12 cellular contexts compared by ENCODE assay signal in the genomic region with DNA sequence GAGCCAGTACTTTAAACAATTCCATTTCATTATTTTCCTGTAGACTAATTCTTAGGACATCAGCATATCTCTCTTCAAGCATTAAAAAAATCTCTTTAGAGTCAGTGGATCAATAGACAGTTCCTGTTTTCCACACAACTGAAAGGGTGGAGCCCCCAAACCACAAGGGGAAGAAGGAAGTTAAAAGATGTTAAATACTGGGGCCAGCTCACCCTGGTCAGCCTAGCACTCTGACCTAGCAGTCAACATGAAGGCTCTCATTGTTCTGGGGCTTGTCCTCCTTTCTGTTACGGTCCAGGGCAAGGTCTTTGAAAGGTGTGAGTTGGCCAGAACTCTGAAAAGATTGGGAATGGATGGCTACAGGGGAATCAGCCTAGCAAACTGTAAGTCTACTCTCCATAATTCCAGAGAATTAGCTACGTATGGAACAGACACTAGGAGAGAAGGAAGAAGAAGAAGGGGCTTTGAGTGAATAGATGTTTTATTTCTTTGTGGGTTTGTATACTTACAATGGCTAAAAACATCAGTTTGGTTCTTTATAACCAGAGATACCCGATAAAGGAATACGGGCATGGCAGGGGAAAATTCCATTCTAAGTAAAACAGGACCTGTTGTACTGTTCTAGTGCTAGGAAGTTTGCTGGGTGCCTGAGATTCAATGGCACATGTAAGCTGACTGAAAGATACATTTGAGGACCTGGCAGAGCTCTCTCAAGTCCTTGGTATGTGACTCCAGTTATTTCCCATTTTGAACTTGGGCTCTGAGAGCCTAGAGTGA. TPM values are rescaled to one million over a fixed set of nuclear protein-coding genes. Genes with fewer than 3 reads are reported as not detected.
A peak's percentile ranks its signal among the peaks of the same experiment; 100 is the strongest.
DNase-seq lines count a peak whose midpoint lies in the region; ATAC-seq and TF ChIP-seq lines count a peak whose summit lies in the region.
"Had no signal": no experiment of that assay in that cellular context is flagged by ENCODE, and none has a peak within 500 bp of the region (broad histone marks: within the 10 kb centered on the region; RNA-seq: fewer than 3 reads in every experiment).

Gene LYZ, plus strand, starts transcription at position 220 of the 777 bp plus-strand sequence. Its CDS starts 28 bp downstream, at position 248.

- no peaks in the 10 kb centered on the region for H3K27me3 Mint-ChIP-seq in WTC11 (ENCODE audit: low read depth)

- H3K4me1 ChIP-seq in lower lobe of right lung: peaks cover 11% of the 10 kb centered on the region
- H3K4me1 ChIP-seq in thoracic aorta (ENCODE audit: control insufficient read depth in 1 of 2, low read depth in 2 of 2): no peaks in the 10 kb centered on the region
- no peaks in the 10 kb centered on the region for H3K4me1 ChIP-seq in SK-N-SH (ENCODE audit: control insufficient read depth in 1 of 2, insufficient read depth in 2 of 2, low read depth in 1 of 2, low read length in 1 of 2)

- CTCF ChIA-PET in WTC11 (lab: Charles Lee): no interaction called here
- CTCF ChIA-PET in SK-N-SH (lab: Yijun Ruan, JAX): interaction anchor here (0.9 to 1.7 kb wide), 3 partner anchors 9 to 552 kb away, joined by 3 to 9 read pairs (median 4); no protein-coding TSS in a partner anchor

- H3K9me3 ChIP-seq in lower lobe of right lung: no peaks in the 10 kb centered on the region
- H3K9me3 ChIP-seq in thoracic aorta: no peaks in the 10 kb centered on the region
- H3K9me3 ChIP-seq in SK-N-SH: no peaks in the 10 kb centered on the region
- no peaks in the 10 kb centered on the region for H3K9me3 ChIP-seq in MG63

- TF ChIP-seq CTCF in WTC11 (IDR thresholded peaks at IDR 0.05): no peak
- TF ChIP-seq CTCF in lower lobe of right lung (IDR thresholded peaks at IDR 0.05): no peak
- no peak for TF ChIP-seq CTCF in thoracic aorta (IDR thresholded peaks at IDR 0.05)
- TF ChIP-seq CTCF in SK-N-SH (IDR thresholded peaks at IDR 0.05): no peak

- no peaks in the 10 kb centered on the region for H3K79me2 ChIP-seq in SK-N-SH (ENCODE audit: insufficient read depth)

- no peaks in the 10 kb centered on the region; the same call in 1 of the 2 replicates for H3K4me1 Mint-ChIP-seq in WTC11

- H4K20me1 ChIP-seq in SK-N-SH (ENCODE audit: insufficient read depth): no peaks in the 10 kb centered on the region

- H2AFZ ChIP-seq in SK-N-SH (ENCODE audit: low read depth): no peak within 1 kb of the TSS

- no peak within 1 kb of the TSS for H3K9ac ChIP-seq in SK-N-SH

- no peak for TF ChIP-seq EP300 in SK-N-SH (IDR thresholded peaks at IDR 0.05; ENCODE audit: borderline replicate concordance in 1 of 2, low read depth in 1 of 2, low read length in 1 of 2)

- H3K36me3 ChIP-seq in lower lobe of right lung: no peaks in the 10 kb centered on the region
- no peaks in the 10 kb centered on the region for H3K36me3 ChIP-seq in thoracic aorta
- no peaks in the 10 kb centered on the region for H3K36me3 ChIP-seq in SK-N-SH (replicated peaks in 1 of 2; ENCODE audit: control insufficient read depth in 1 of 2, insufficient read depth in 2 of 2, low read length in 1 of 2)
- H3K36me3 ChIP-seq in MG63: no peaks in the 10 kb centered on the region

- no peak for TF ChIP-seq RAD21 in SK-N-SH (IDR thresholded peaks at IDR 0.05; ENCODE audit: low read length)

- H3K4me2 ChIP-seq in SK-N-SH: no peak within 1 kb of the TSS

- DNase-seq in HuH-7 (ENCODE audit: low spot score): peak; percentile 40
- DNase-seq in WTC11 (ENCODE audit: low spot score): no peak
- DNase-seq in lower lobe of right lung: no peak
- no peak for DNase-seq in thoracic aorta (ENCODE audit: low spot score)
- DNase-seq in SK-N-SH: no peak
- DNase-seq in MG63: no peak
- DNase-seq: amniotic stem cell; NK-92 treated with Interleukin-12 subunit alpha and Interleukin-12 subunit beta, amount 100 ng/mL, for 24 hours; trophoblast cell had no signal

- intact Hi-C loops in lower lobe of right lung (cut with DNase I): no loop called here

- H3K4me3 Mint-ChIP-seq in WTC11: no peak within 1 kb of the TSS

- H3K9me2 ChIP-seq in SK-N-SH: no peaks in the 10 kb centered on the region

- peak within 1 kb of the TSS; percentile 43 for H3K27ac ChIP-seq in lower lobe of right lung
- H3K27ac ChIP-seq in thoracic aorta: no peak within 1 kb of the TSS
- H3K27ac ChIP-seq in SK-N-SH (ENCODE audit: low read depth in 2 of 2, low read length in 1 of 2): no peak within 1 kb of the TSS

- no peaks in the 10 kb centered on the region for H3K36me3 Mint-ChIP-seq in WTC11

- ATAC-seq in WTC11 (no peak; the same call in 1 of the 2 replicates), lower lobe of right lung (peak; percentile 86 to 92), thoracic aorta (ENCODE audit: insufficient number of reproducible peaks, low FRiP score, low read depth) (no peak), HG02981 (IDR thresholded peaks at IDR 0.05; ENCODE audit: unreplicated experiment) (no peak), HG03378 (IDR thresholded peaks at IDR 0.05; ENCODE audit: unreplicated experiment) (no peak)

- H3F3A ChIP-seq in SK-N-SH (replicated peaks; ENCODE audit: insufficient read depth): no peaks in the 10 kb centered on the region

- H3K27ac Mint-ChIP-seq in WTC11: no peak within 1 kb of the TSS; the same call in 1 of the 2 replicates

- peak within 1 kb of the TSS; percentile 41 for H3K4me3 ChIP-seq in lower lobe of right lung
- H3K4me3 ChIP-seq in thoracic aorta: peak within 1 kb of the TSS; percentile 33
- no peak within 1 kb of the TSS; a peak in 1 of 4 replicates for H3K4me3 ChIP-seq in SK-N-SH (ENCODE audit: low read depth in 2 of 2, low read length in 1 of 2)
- no peak within 1 kb of the TSS for H3K4me3 ChIP-seq in MG63

- H3K9me3 Mint-ChIP-seq in WTC11: no peaks in the 10 kb centered on the region

- POLR2A ChIA-PET in WTC11 (lab: Charles Lee): interaction anchor here (0.5 kb wide), 1 partner anchor 143 kb away, joined by 5 read pairs; no protein-coding TSS in a partner anchor
- POLR2A ChIA-PET in SK-N-SH (lab: Yijun Ruan, JAX): no interaction called here

- H3K27me3 ChIP-seq in lower lobe of right lung (ENCODE audit: low read depth): no peaks in the 10 kb centered on the region
- H3K27me3 ChIP-seq in thoracic aorta (replicated peaks; ENCODE audit: insufficient read depth): no peaks in the 10 kb centered on the region
- H3K27me3 ChIP-seq in SK-N-SH (ENCODE audit: insufficient read depth): no peaks in the 10 kb centered on the region; the same call in 1 of the 2 replicates
- H3K27me3 ChIP-seq in MG63: peaks cover 10% of the 10 kb centered on the region

- 80% methylated on average over 4 of the region's 4 CpGs for WGBS in SK-N-SH (ENCODE audit: low lambda C conversion rate)

TF ChIP-seq in WTC11, 78 proteins besides CTCF, POLR2A, EP300 and RAD21:
- no peak for TF ChIP-seq STAT6 (CRISPR knock-in tag; conservative IDR thresholded peaks at IDR 0.05; ENCODE audit: low read depth)
- TF ChIP-seq NFATC4 (CRISPR knock-in tag; IDR thresholded peaks at IDR 0.05): no peak
- peak; percentile 73 for TF ChIP-seq GABPB1 (CRISPR knock-in tag; IDR thresholded peaks at IDR 0.05)

TF ChIP-seq in SK-N-SH, 30 proteins besides CTCF, POLR2A, EP300 and RAD21:
- TF ChIP-seq JUND (IDR thresholded peaks at IDR 0.05): no peak
- TF ChIP-seq, protein P1, sequence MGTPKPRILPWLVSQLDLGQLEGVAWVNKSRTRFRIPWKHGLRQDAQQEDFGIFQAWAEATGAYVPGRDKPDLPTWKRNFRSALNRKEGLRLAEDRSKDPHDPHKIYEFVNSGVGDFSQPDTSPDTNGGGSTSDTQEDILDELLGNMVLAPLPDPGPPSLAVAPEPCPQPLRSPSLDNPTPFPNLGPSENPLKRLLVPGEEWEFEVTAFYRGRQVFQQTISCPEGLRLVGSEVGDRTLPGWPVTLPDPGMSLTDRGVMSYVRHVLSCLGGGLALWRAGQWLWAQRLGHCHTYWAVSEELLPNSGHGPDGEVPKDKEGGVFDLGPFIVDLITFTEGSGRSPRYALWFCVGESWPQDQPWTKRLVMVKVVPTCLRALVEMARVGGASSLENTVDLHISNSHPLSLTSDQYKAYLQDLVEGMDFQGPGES (IDR thresholded peaks at IDR 0.05; ENCODE audit: low read depth, low read length): no peak
- TF ChIP-seq, protein P2, sequence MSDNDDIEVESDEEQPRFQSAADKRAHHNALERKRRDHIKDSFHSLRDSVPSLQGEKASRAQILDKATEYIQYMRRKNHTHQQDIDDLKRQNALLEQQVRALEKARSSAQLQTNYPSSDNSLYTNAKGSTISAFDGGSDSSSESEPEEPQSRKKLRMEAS (IDR thresholded peaks at IDR 0.05; ENCODE audit: low read depth): no peak

RNA-seq across cellular contexts. Expression of gene LYZ, which starts in this region (rescaled TPM):
- 1.0 to 1.5 TPM (median 1.1 TPM) in 3 replicates for total RNA-seq in WTC11 (2021)
- 1,458 TPM for total RNA-seq in lower lobe of right lung
- total RNA-seq in thoracic aorta: 10 to 100 TPM; 91.2 to 99.9 TPM
- not detected in 2 replicates for polyA plus RNA-seq in SK-N-SH (2012; rRNA removed)
- polyA plus RNA-seq in SK-N-SH (2012; cell fraction: cytosol; rRNA removed): 0.01 and 0.03 TPM in 2 replicates
- polyA plus RNA-seq in SK-N-SH (2012; cell fraction: nucleus; rRNA removed): 0.05 TPM in 1 of 2 replicates, not detected in the other
- total RNA-seq in MG63 (2014; rRNA removed; shearing (Covaris generic); ENCODE audit: low replicate concordance): not detected in 2 replicates
- total RNA-seq: epithelial cell of proximal tubule had no signal

Comparison
In these comparisons a context has a peak if more than half of its experiments do, and no peak if none do; other contexts are left out.
1. RNA of gene LYZ (total RNA-seq): 1,458 TPM in lower lobe of right lung (single experiment) and 91.2 to 99.9 TPM in thoracic aorta; 1.0 to 1.5 TPM in WTC11 and not detected in MG63; every median in the first group is over 10 times any median in the second.
2. RNA of gene LYZ (total RNA-seq): 1,458 TPM in lower lobe of right lung (single experiment); 91.2 to 99.9 TPM in thoracic aorta; every median in the first group is over 10 times any median in the second.
3. ATAC-seq: peak in lower lobe of right lung (2 of 2); none in WTC11 (single experiment), thoracic aorta (single experiment), HG02981 (single experiment) and HG03378 (single experiment).
4. H3K4me3 ChIP-seq: peak in lower lobe of right lung (single experiment) and thoracic aorta (single experiment); none in SK-N-SH (0 of 2) and MG63 (single experiment).